17 cellular contexts compared by ENCODE assay signal in the genomic region with DNA sequence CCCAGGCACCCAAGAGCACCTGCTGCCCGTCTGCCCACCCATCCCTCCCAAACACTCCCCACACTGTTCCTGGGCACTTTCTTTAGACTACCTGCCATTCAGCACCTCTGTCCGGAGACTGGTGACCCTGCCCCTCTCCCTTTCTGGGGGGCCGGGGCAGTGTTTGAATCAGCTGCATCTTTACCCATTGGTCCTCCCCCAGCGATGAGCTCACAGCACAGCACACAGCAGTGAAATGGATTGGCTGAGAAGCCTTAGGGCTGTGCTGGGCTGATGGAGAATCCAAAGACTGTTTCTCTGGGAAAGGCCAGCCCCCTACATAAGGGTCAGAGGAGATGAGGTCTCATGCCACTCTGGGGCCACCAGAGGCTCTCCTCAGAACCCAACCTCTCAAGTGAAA. TPM values are rescaled to one million over a fixed set of nuclear protein-coding genes. Genes with fewer than 3 reads are reported as not detected.
DNase-seq lines count a peak whose midpoint lies in the region; ATAC-seq, FAIRE-seq and TF ChIP-seq lines count a peak whose summit lies in the region.
"Had no signal": no experiment of that assay in that cellular context is flagged by ENCODE, and none has a peak within 500 bp of the region (broad histone marks: within the 10 kb centered on the region; RNA-seq: fewer than 3 reads in every experiment).

No MANE protein-coding gene starts in this region.

- ATAC-seq in A549, result peak; percentile 10 to 16; a peak in 2 of 6 replicates

- no peak for FAIRE-seq in A549 (lab: Jason Lieb, UNC)
- FAIRE-seq: A204.1, GM19239 had no signal

- no peak overlapping the region for H3K4me2 ChIP-seq in A549

- no peaks in the 10 kb centered on the region for H3K36me3 Mint-ChIP-seq in type B pancreatic cell
- H3K36me3 Mint-ChIP-seq: CD8-positive, alpha-beta memory T cell had no signal

- TF ChIP-seq POLR2A in A549 (IDR thresholded peaks at IDR 0.05; ENCODE audit: low read length), result no peak

- POLR2A ChIA-PET in A549 (lab: Yijun Ruan, JAX), result no interaction called here

- CTCF ChIA-PET in A549 (lab: Yijun Ruan, JAX), result interaction anchor here (3.5 kb wide), 1 partner anchor 24 kb away, joined by 11 read pairs; no protein-coding TSS in a partner anchor

- no peaks in the 10 kb centered on the region for H3K9me3 Mint-ChIP-seq in type B pancreatic cell
- H3K9me3 Mint-ChIP-seq: H9 had no signal

- H3K27ac Mint-ChIP-seq in type B pancreatic cell, result peak overlapping the region; percentile 69
- H3K27ac Mint-ChIP-seq: CD8-positive, alpha-beta memory T cell had no signal

- no peaks in the 10 kb centered on the region for H3K9me3 ChIP-seq in A549
- H3K9me3 ChIP-seq: BE2C, Caco-2 had no signal

- DNase-seq in A549 (ENCODE audit: low read depth in 1 of 2, low spot score in 1 of 2), result no peak
- DNase-seq in coronary artery (ENCODE audit: low spot score), result peak; percentile 57
- DNase-seq in mesenteric fat pad (ENCODE audit: low spot score), result peak; percentile 47
- no peak for DNase-seq in type B pancreatic cell (ENCODE audit: extremely low spot score, unreplicated experiment)
- no peak for DNase-seq in middle frontal gyrus (ENCODE audit: extremely low spot score, low spot score)
- no peak for DNase-seq in retina
- no peak for DNase-seq in T1000 (lab: John Stamatoyannopoulos, UW)
- DNase-seq: BE2C; Caco-2; CD8-positive, alpha-beta memory T cell; DMS53; GF-D8; GOT3; H9 had no signal

- H3K4me1 Mint-ChIP-seq in type B pancreatic cell (ENCODE audit: unreplicated experiment), result no peaks in the 10 kb centered on the region
- H3K4me1 Mint-ChIP-seq: CD8-positive, alpha-beta memory T cell; H9 had no signal

- H3K27ac ChIP-seq in A549, result no peak overlapping the region
- no peak overlapping the region for H3K27ac ChIP-seq in coronary artery

- H3K4me3 Mint-ChIP-seq in type B pancreatic cell, result no peak overlapping the region
- H3K4me3 Mint-ChIP-seq: CD8-positive, alpha-beta memory T cell; H9 had no signal

- no peak for TF ChIP-seq EP300 in A549 (IDR thresholded peaks at IDR 0.05)

- no peaks in the 10 kb centered on the region for H3K4me1 ChIP-seq in A549
- H3K4me1 ChIP-seq: BE2C, Caco-2 had no signal

- no peak overlapping the region for H3K4me3 ChIP-seq in A549
- H3K4me3 ChIP-seq in coronary artery, result no peak overlapping the region

- WGBS in A549 (ENCODE audit: missing lambda C conversion rate), result 56% methylated on average over 4 of the region's 4 CpGs

- TF ChIP-seq CTCF in A549 (IDR thresholded peaks at IDR 0.05) (no peak), coronary artery (IDR thresholded peaks at IDR 0.05) (no peak), type B pancreatic cell (conservative IDR thresholded peaks at IDR 0.05) (no peak)

- H3K27me3 Mint-ChIP-seq in type B pancreatic cell, result no peaks in the 10 kb centered on the region

- no peak for TF ChIP-seq RAD21 in A549 (conservative IDR thresholded peaks at IDR 0.05 in 1 of 2, IDR thresholded peaks at IDR 0.05 in 1 of 2)

TF ChIP-seq in A549, 52 proteins besides CTCF, POLR2A, EP300 and RAD21:
- no peak for TF ChIP-seq USF2 (IDR thresholded peaks at IDR 0.05)
- no peak for TF ChIP-seq PBX3 (IDR thresholded peaks at IDR 0.05)
- no peak for TF ChIP-seq HOXA7 (CRISPR knock-in tag; IDR thresholded peaks at IDR 0.05)
- TF ChIP-seq CEBPB (IDR thresholded peaks at IDR 0.05), result no peak
- TF ChIP-seq, protein P1, sequence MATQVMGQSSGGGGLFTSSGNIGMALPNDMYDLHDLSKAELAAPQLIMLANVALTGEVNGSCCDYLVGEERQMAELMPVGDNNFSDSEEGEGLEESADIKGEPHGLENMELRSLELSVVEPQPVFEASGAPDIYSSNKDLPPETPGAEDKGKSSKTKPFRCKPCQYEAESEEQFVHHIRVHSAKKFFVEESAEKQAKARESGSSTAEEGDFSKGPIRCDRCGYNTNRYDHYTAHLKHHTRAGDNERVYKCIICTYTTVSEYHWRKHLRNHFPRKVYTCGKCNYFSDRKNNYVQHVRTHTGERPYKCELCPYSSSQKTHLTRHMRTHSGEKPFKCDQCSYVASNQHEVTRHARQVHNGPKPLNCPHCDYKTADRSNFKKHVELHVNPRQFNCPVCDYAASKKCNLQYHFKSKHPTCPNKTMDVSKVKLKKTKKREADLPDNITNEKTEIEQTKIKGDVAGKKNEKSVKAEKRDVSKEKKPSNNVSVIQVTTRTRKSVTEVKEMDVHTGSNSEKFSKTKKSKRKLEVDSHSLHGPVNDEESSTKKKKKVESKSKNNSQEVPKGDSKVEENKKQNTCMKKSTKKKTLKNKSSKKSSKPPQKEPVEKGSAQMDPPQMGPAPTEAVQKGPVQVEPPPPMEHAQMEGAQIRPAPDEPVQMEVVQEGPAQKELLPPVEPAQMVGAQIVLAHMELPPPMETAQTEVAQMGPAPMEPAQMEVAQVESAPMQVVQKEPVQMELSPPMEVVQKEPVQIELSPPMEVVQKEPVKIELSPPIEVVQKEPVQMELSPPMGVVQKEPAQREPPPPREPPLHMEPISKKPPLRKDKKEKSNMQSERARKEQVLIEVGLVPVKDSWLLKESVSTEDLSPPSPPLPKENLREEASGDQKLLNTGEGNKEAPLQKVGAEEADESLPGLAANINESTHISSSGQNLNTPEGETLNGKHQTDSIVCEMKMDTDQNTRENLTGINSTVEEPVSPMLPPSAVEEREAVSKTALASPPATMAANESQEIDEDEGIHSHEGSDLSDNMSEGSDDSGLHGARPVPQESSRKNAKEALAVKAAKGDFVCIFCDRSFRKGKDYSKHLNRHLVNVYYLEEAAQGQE (IDR thresholded peaks at IDR 0.05), result no peak
- TF ChIP-seq HOXB13 (CRISPR knock-in tag; IDR thresholded peaks at IDR 0.05; ENCODE audit: low read depth), result no peak
- TF ChIP-seq POLR2AphosphoS2 (conservative IDR thresholded peaks at IDR 0.05; ENCODE audit: low read length), result no peak
- no peak for TF ChIP-seq MYC (IDR thresholded peaks at IDR 0.05; ENCODE audit: borderline replicate concordance, low read length)
- no peak for TF ChIP-seq E2F6 (IDR thresholded peaks at IDR 0.05; ENCODE audit: borderline replicate concordance, low read depth)
- TF ChIP-seq NR3C1 (IDR thresholded peaks at IDR 0.05), result no peak
- TF ChIP-seq, protein P2, sequence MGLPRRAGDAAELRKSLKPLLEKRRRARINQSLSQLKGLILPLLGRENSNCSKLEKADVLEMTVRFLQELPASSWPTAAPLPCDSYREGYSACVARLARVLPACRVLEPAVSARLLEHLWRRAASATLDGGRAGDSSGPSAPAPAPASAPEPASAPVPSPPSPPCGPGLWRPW (IDR thresholded peaks at IDR 0.05), result no peak
- no peak for TF ChIP-seq ESRRA (IDR thresholded peaks at IDR 0.05; ENCODE audit: borderline replicate concordance, low read length)
- TF ChIP-seq TFCP2L1 (CRISPR knock-in tag; IDR thresholded peaks at IDR 0.05), result no peak
- TF ChIP-seq EHMT2 (IDR thresholded peaks at IDR 0.05; ENCODE audit: low read depth), result no peak
- no peak for TF ChIP-seq RARB (CRISPR knock-in tag; IDR thresholded peaks at IDR 0.05)

RNA-seq across cellular contexts. Expression of gene VWA2, which starts 40.2 kb away (rescaled TPM):
- not detected in 2 replicates for polyA plus RNA-seq in A549 (2011; rRNA removed)
- 0.01 TPM in 1 of 2 replicates, not detected in the other for polyA plus RNA-seq in A549 (2012; cell fraction: cytosol; rRNA removed)
- not detected in 2 replicates for polyA plus RNA-seq in A549 (2012; cell fraction: nucleus; rRNA removed)
- polyA plus RNA-seq in A549 (2017; fragmentation: RNase III; extraction: RNeasy Plus Mini Kit Qiagen cat#74134 plus additional on column Dnase treatment), result not detected in 3 replicates
- polyA minus RNA-seq in A549 (2011; rRNA and poly(A)+ RNA removed), result 0.08 TPM in 1 of 2 replicates, not detected in the other
- total RNA-seq in mesenteric fat pad, result 0.19 TPM
- total RNA-seq in type B pancreatic cell (ENCODE audit: low replicate concordance), result 2.9 and 6.0 TPM in 2 replicates
- total RNA-seq: CD8-positive, alpha-beta memory T cell had no signal
- polyA plus RNA-seq: AG04450; CD8-positive, alpha-beta memory T cell had no signal

Comparison
In these comparisons a context has a peak if more than half of its experiments do, and no peak if none do; other contexts are left out.
1. DNase-seq: peak in coronary artery (single experiment) and mesenteric fat pad (single experiment); none in A549 (0 of 2), type B pancreatic cell (single experiment), middle frontal gyrus (single experiment), retina (single experiment) and T1000 (single experiment).